In the genomic region with DNA sequence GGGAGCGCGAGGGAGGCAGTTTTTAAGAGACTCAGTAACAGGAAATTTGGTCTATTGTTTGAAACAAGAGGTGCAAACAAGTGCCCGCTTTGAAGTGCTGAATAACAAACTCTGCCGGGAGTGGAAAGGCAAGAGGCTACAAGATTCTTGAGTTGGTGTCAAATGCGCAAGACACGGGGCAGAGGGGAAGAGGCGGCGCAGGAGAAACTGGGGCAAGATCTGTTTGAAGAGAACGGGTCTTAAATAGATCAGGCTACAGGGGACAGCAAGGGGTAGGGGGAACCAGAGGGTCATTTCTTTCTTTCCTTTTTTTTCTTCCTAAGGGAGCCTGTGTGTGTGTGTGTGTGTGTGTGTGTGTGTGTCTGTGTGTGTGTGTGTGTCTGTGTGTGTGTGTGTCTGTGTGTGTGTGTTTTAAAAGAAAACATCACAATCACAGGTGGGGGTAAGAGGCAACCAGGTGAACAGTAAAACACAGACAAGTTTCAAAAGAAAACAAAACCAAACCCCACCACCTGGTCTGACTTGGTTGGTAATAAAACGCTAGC, we compare ENCODE assay signal across 10 cellular contexts. TPM values are rescaled to one million over a fixed set of nuclear protein-coding genes. Genes with fewer than 3 reads are reported as not detected.
DNase-seq lines count a peak whose midpoint lies in the region; ATAC-seq, FAIRE-seq and TF ChIP-seq lines count a peak whose summit lies in the region.
"Had no signal": no experiment of that assay in that cellular context is flagged by ENCODE, and none has a peak within 500 bp of the region (broad histone marks: within the 10 kb centered on the region; RNA-seq: fewer than 3 reads in every experiment).

No MANE protein-coding gene starts in this region.

- H3K4me3 ChIP-seq in CD4-positive, CD25-positive, alpha-beta regulatory T cell (ENCODE audit: low read depth, low read length) = peak overlapping the region; percentile 32
- H3K4me3 ChIP-seq in GM23248 = no peak overlapping the region
- peak overlapping the region in 1 of 3 experiments; percentile 4 for H3K4me3 ChIP-seq in keratinocyte (ENCODE audit: control insufficient read depth in 2 of 3, extremely low read depth in 1 of 3, insufficient read depth in 2 of 3, low read depth in 1 of 3, low read length in 3 of 3)
- H3K4me3 ChIP-seq: SJSA1 had no signal

- H3K4me2 ChIP-seq in GM23248 (ENCODE audit: unreplicated experiment) (no peak overlapping the region), keratinocyte (ENCODE audit: control insufficient read depth, extremely low read depth, insufficient read depth, low read depth, low read length) (peak overlapping the region; percentile 78)

- H3K36me3 Mint-ChIP-seq in CD4-positive, CD25-positive, alpha-beta regulatory T cell = no peaks in the 10 kb centered on the region
- no peaks in the 10 kb centered on the region for H3K36me3 Mint-ChIP-seq in activated T-cell treated with anti-CD3 and anti-CD28 coated beads, Interleukin-2, amount 50 U/mL, for 4 hours (ENCODE audit: insufficient read depth)

- 3 to 4% methylated on average over 10 of the region's 10 CpGs for WGBS in GM23248 (ENCODE audit: low coverage in 1 of 2, low lambda C conversion rate in 2 of 2, missing lambda C conversion rate in 2 of 2), 2 experiments

- no peak for FAIRE-seq in keratinocyte (lab: Jason Lieb, UNC)

- dilution Hi-C loops in keratinocyte (cut with MboI; ENCODE audit: extremely low pct_ligation_motif_present, low sequenced_read_pairs) = no loop called here

- H3K27me3 ChIP-seq in CD4-positive, CD25-positive, alpha-beta regulatory T cell (ENCODE audit: control insufficient read depth, insufficient read depth, low read length) = peaks cover 17% of the 10 kb centered on the region
- H3K27me3 ChIP-seq in GM23248 (replicated peaks; ENCODE audit: insufficient read depth) (peaks cover 51% of the 10 kb centered on the region), keratinocyte (ENCODE audit: control insufficient read depth, extremely low read depth, insufficient read depth, low read length) (no peaks in the 10 kb centered on the region)

- in situ Hi-C loops in GM23248 (cut with MboI) = no loop called here

- H3K79me2 ChIP-seq in GM23248 (ENCODE audit: insufficient read depth) (no peaks in the 10 kb centered on the region), keratinocyte (ENCODE audit: control insufficient read depth, insufficient read depth, low read length) (no peaks in the 10 kb centered on the region)

- no peaks in the 10 kb centered on the region for H3F3A ChIP-seq in GM23248 (ENCODE audit: insufficient read depth)

- H2AFZ ChIP-seq in GM23248 (no peak overlapping the region), keratinocyte (ENCODE audit: control insufficient read depth, low read length) (no peak overlapping the region)

- H3K27me3 Mint-ChIP-seq in CD4-positive, CD25-positive, alpha-beta regulatory T cell = peaks cover 49% of the 10 kb centered on the region
- peaks cover 10% of the 10 kb centered on the region for H3K27me3 Mint-ChIP-seq in activated T-cell treated with anti-CD3 and anti-CD28 coated beads, Interleukin-2, amount 50 U/mL, for 4 hours (ENCODE audit: low read depth)

- H3K9me3 Mint-ChIP-seq in CD4-positive, CD25-positive, alpha-beta regulatory T cell = peaks cover 0 to 1% (median 0%) of the 10 kb centered on the region in 7 donors
- no peaks in the 10 kb centered on the region for H3K9me3 Mint-ChIP-seq in activated T-cell treated with anti-CD3 and anti-CD28 coated beads, Interleukin-2, amount 50 U/mL, for 4 hours

- H3K9ac ChIP-seq in GM23248 = no peak overlapping the region
- no peak overlapping the region for H3K9ac ChIP-seq in keratinocyte (ENCODE audit: control insufficient read depth, extremely low read depth, insufficient read depth, low read length)

- no peaks in the 10 kb centered on the region for H4K20me1 ChIP-seq in GM23248 (ENCODE audit: insufficient read depth)
- no peaks in the 10 kb centered on the region for H4K20me1 ChIP-seq in keratinocyte (ENCODE audit: control insufficient read depth, extremely low read depth, insufficient read depth, low read length)

- no peaks in the 10 kb centered on the region for H3K9me3 ChIP-seq in CD4-positive, CD25-positive, alpha-beta regulatory T cell (ENCODE audit: control insufficient read depth in 2 of 2, low read length in 2 of 2)
- no peaks in the 10 kb centered on the region for H3K9me3 ChIP-seq in GM23248 (ENCODE audit: low read depth)
- H3K9me3 ChIP-seq in keratinocyte (ENCODE audit: control insufficient read depth, low read depth, low read length) = no peaks in the 10 kb centered on the region
- H3K9me3 ChIP-seq: SJSA1 had no signal

- H3K4me1 Mint-ChIP-seq in CD4-positive, CD25-positive, alpha-beta regulatory T cell = peaks cover 0 to 26% (median 7%) of the 10 kb centered on the region in 4 donors
- H3K4me1 Mint-ChIP-seq in activated T-cell treated with anti-CD3 and anti-CD28 coated beads, Interleukin-2, amount 50 U/mL, for 4 hours (ENCODE audit: low read depth) = peaks cover 17% of the 10 kb centered on the region

- no peaks in the 10 kb centered on the region for H3K36me3 ChIP-seq in CD4-positive, CD25-positive, alpha-beta regulatory T cell (ENCODE audit: control insufficient read depth, insufficient read depth, low read length)
- no peaks in the 10 kb centered on the region for H3K36me3 ChIP-seq in GM23248 (ENCODE audit: low read depth)
- no peaks in the 10 kb centered on the region for H3K36me3 ChIP-seq in keratinocyte (ENCODE audit: control insufficient read depth in 2 of 2, extremely low read depth in 1 of 2, insufficient read depth in 2 of 2, low read length in 2 of 2)
- H3K36me3 ChIP-seq: SJSA1 had no signal

- H3K27ac ChIP-seq in CD4-positive, CD25-positive, alpha-beta regulatory T cell (ENCODE audit: insufficient read depth, low read length, poor library complexity, severe bottlenecking) = no peak overlapping the region
- H3K27ac ChIP-seq in GM23248 = no peak overlapping the region
- H3K27ac ChIP-seq in keratinocyte (ENCODE audit: control insufficient read depth, insufficient read depth, low read length) = no peak overlapping the region
- H3K27ac ChIP-seq: SJSA1 had no signal

- peak in 2 of 3 donors; percentile 38 to 54 for DNase-seq in CD4-positive, CD25-positive, alpha-beta regulatory T cell
- DNase-seq in GM23248 = peak; percentile 24
- no peak for DNase-seq in activated T-cell treated with anti-CD3 and anti-CD28 coated beads, Interleukin-2, amount 50 U/mL, for 4 hours
- DNase-seq in keratinocyte (ENCODE audit: low read depth, low spot score) = no peak
- no peak for DNase-seq in NCI-H774 (lab: John Stamatoyannopoulos, UW)
- DNase-seq in HuH-7.5 (ENCODE audit: low spot score) = no peak
- DNase-seq in NCI-H345 (lab: John Stamatoyannopoulos, UW) = no peak
- DNase-seq in HuH-7 (ENCODE audit: low spot score) = no peak
- DNase-seq: NCI-H446 had no signal

- H3K9me1 ChIP-seq in keratinocyte (ENCODE audit: control insufficient read depth, extremely low read depth, insufficient read depth, low read length) = no peaks in the 10 kb centered on the region

- H3K4me1 ChIP-seq in CD4-positive, CD25-positive, alpha-beta regulatory T cell (ENCODE audit: control insufficient read depth, insufficient read depth, low read length, poor library complexity, severe bottlenecking) = peaks cover 6% of the 10 kb centered on the region
- H3K4me1 ChIP-seq in GM23248 (ENCODE audit: insufficient read depth) (no peaks in the 10 kb centered on the region), keratinocyte (ENCODE audit: control insufficient read depth, extremely low read depth, insufficient read depth, low read length) (peaks cover 16% of the 10 kb centered on the region)
- H3K4me1 ChIP-seq: SJSA1 had no signal

- H3K27ac Mint-ChIP-seq in CD4-positive, CD25-positive, alpha-beta regulatory T cell = peak overlapping the region in 2 of 3 donors; percentile 9 to 48

- TF ChIP-seq CTCF in keratinocyte (optimal IDR thresholded peaks at IDR 0.05 in 1 of 3, IDR thresholded peaks at IDR 0.05 in 1 of 3, conservative IDR thresholded peaks at IDR 0.05 in 1 of 3; ENCODE audit: extremely low read depth in 1 of 3, insufficient read depth in 2 of 3, low read length in 3 of 3) = no peak

- peak overlapping the region in 2 of 4 donors; percentile 60 to 79 for H3K4me3 Mint-ChIP-seq in CD4-positive, CD25-positive, alpha-beta regulatory T cell
- peak overlapping the region; percentile 25 for H3K4me3 Mint-ChIP-seq in activated T-cell treated with anti-CD3 and anti-CD28 coated beads, Interleukin-2, amount 50 U/mL, for 4 hours

- ATAC-seq in CD4-positive, CD25-positive, alpha-beta regulatory T cell (ENCODE audit: low read depth in 2 of 2) = peak; percentile 47 to 66
- ATAC-seq in activated T-cell treated with anti-CD3 and anti-CD28 coated beads, Interleukin-2, amount 50 U/mL, for 4 hours = peak; percentile 27 to 41

- no peaks in the 10 kb centered on the region for H3K9me2 ChIP-seq in GM23248 (ENCODE audit: insufficient read depth)

RNA-seq across cellular contexts. Expression of a gene that starts 13.3 kb away (rescaled TPM):
- total RNA-seq in CD4-positive, CD25-positive, alpha-beta regulatory T cell = 45.1 TPM
- polyA plus RNA-seq in CD4-positive, CD25-positive, alpha-beta regulatory T cell = 1 to 10 TPM; 6.0 to 9.6 (median 7.6) TPM
- 34.9 and 42.0 TPM in 2 replicates for total RNA-seq in GM23248 (2014; rRNA removed; shearing (Covaris generic))
- polyA plus RNA-seq in GM23248 (2016; fragmentation: Nextera tagmentation; extraction: Ambion mirVana) (30.2 and 34.1 TPM in 2 replicates), keratinocyte (16.8 to 21.7 TPM (median 18.3 TPM) in 3 replicates)
- total RNA-seq in activated T-cell treated with anti-CD3 and anti-CD28 coated beads, Interleukin-2, amount 50 U/mL, for 4 hours = 10 to 100 TPM; 18.6 to 21.6 (median 20.7) TPM
- polyA plus RNA-seq in keratinocyte (2011; ENCODE audit: low read depth) = 187 TPM
- polyA plus RNA-seq in keratinocyte (2011; cell fraction: cytosol; rRNA removed) = 26.5 and 35.8 TPM in 2 replicates
- 22.6 and 25.8 TPM in 2 replicates for polyA plus RNA-seq in keratinocyte (2011; cell fraction: nucleus; rRNA removed)
- 25.7 and 36.2 TPM in 2 replicates for polyA plus RNA-seq in keratinocyte (2012; ENCODE audit: low replicate concordance)
- 21.7 to 28.8 TPM (median 24.7 TPM) in 3 replicates for polyA minus RNA-seq in keratinocyte
- 17.3 TPM for polyA minus RNA-seq in keratinocyte (2011; cell fraction: cytosol; rRNA and poly(A)+ RNA removed)
- polyA minus RNA-seq in keratinocyte (2011; cell fraction: nucleus; rRNA and poly(A)+ RNA removed) = 25.2 and 40.1 TPM in 2 replicates

Comparison
In these comparisons a context has a peak if more than half of its experiments do, and no peak if none do; other contexts are left out.
1. DNase-seq: peak in CD4-positive, CD25-positive, alpha-beta regulatory T cell (2 of 3) and GM23248 (single experiment); none in activated T-cell treated with anti-CD3 and anti-CD28 coated beads, Interleukin-2, amount 50 U/mL, for 4 hours (single experiment), keratinocyte (single experiment), NCI-H774 (single experiment), HuH-7.5 (single experiment), NCI-H345 (single experiment) and HuH-7 (single experiment).